8 cellular contexts compared by ENCODE assay signal in genomic region chr16:31459722-31460581, GRCh38. TPM values are rescaled to one million over a fixed set of nuclear protein-coding genes. Genes with fewer than 3 reads are reported as not detected.
DNase-seq lines count a peak whose midpoint lies in the region; ATAC-seq and TF ChIP-seq lines count a peak whose summit lies in the region.

No MANE protein-coding gene starts in this region.

- CTCF ChIA-PET in PC-3 (lab: Charles Lee) = interaction anchor here (0.6 to 1.1 kb wide), 3 partner anchors 8 to 26 kb away, joined by 3 to 12 read pairs (median 6); no protein-coding TSS in a partner anchor

- peak overlapping the region; percentile 91 for H2AFZ ChIP-seq in PC-3 (ENCODE audit: low read length)

- WGBS in esophagus, 2 donors = 3% methylated on average over 54 of the region's 54 CpGs

- peaks cover 12% of the 10 kb centered on the region for H3K36me3 Mint-ChIP-seq in activated T-cell treated with anti-CD3 and anti-CD28 coated beads, Interleukin-2, amount 50 U/mL, for 4 hours (ENCODE audit: insufficient read depth)

- peak overlapping the region; percentile 87 for H3K4me3 Mint-ChIP-seq in activated T-cell treated with anti-CD3 and anti-CD28 coated beads, Interleukin-2, amount 50 U/mL, for 4 hours

- H3K4me1 Mint-ChIP-seq in activated T-cell treated with anti-CD3 and anti-CD28 coated beads, Interleukin-2, amount 50 U/mL, for 4 hours (ENCODE audit: low read depth) = peaks cover 41% of the 10 kb centered on the region

- peak overlapping the region; percentile 94 for H3K27ac ChIP-seq in PC-3 (ENCODE audit: low read length)
- peak overlapping the region; percentile 99 to 100 for H3K27ac ChIP-seq in esophagus (ENCODE audit: low read depth in 2 of 2, low read length in 1 of 2)

- H3K4me3 ChIP-seq in Jurkat, Clone E6-1 (ENCODE audit: low read length) = peak overlapping the region; percentile 93
- peak overlapping the region; percentile 77 for H3K4me3 ChIP-seq in PC-3 (ENCODE audit: low read length)
- H3K4me3 ChIP-seq in esophagus (ENCODE audit: low read depth in 1 of 2, low read length in 2 of 2) = peak overlapping the region; percentile 77 to 87
- peak overlapping the region; percentile 81 for H3K4me3 ChIP-seq in mucosa of stomach (ENCODE audit: low read length)

- no TSS peak for BruUV-seq in PC-3 (replicated peaks; lab: Mats Ljungman, UMichigan)

- H3K79me2 ChIP-seq in PC-3 (ENCODE audit: low read length) = peaks cover 17% of the 10 kb centered on the region; the same call in 1 of the 2 replicates

- peak; percentile 96 for DNase-seq in DMS114 treated with DMSO at 0.1 percent for 48 hours (lab: John Stamatoyannopoulos, UW; ENCODE audit: unreplicated experiment)
- DNase-seq in Jurkat, Clone E6-1 (ENCODE audit: low read depth, low spot score) = peak; percentile 98
- DNase-seq in PC-3 = peak; percentile 98
- peak; percentile 100 for DNase-seq in activated T-cell treated with anti-CD3 and anti-CD28 coated beads, Interleukin-2, amount 50 U/mL, for 4 hours
- peak; percentile 100 for DNase-seq in stimulated activated CD8-positive, alpha-beta memory T cell treated with anti-CD3 and anti-CD28 coated beads, Interleukin-4, amount 100 ng/mL, for 48 hours

- H3K4me2 ChIP-seq in PC-3 (ENCODE audit: low read length) = peak overlapping the region; percentile 91

- H3K9me3 Mint-ChIP-seq in activated T-cell treated with anti-CD3 and anti-CD28 coated beads, Interleukin-2, amount 50 U/mL, for 4 hours = no peaks in the 10 kb centered on the region

- no peaks in the 10 kb centered on the region for H3K9me2 ChIP-seq in PC-3 (replicated peaks; ENCODE audit: low read length)

- intact Hi-C loops in PC-3 (cut with micrococcal nuclease) = loop anchor here (2.0 to 10.0 kb wide), 3 partner anchors 237 to 388 kb away; partner anchors contain the start of genes PYCARD, ZNF646 and ZNF668

- no peaks in the 10 kb centered on the region for H3F3A ChIP-seq in PC-3 (ENCODE audit: low read length, unreplicated experiment)

- ATAC-seq in GM21619 (IDR thresholded peaks at IDR 0.05; ENCODE audit: unreplicated experiment) (peak; percentile 66), PC-3 (peak; percentile 90)
- ATAC-seq in activated T-cell treated with anti-CD3 and anti-CD28 coated beads, Interleukin-2, amount 50 U/mL, for 4 hours = peak; percentile 83 to 84

- H3K9me3 ChIP-seq in PC-3 (ENCODE audit: low read length) (no peaks in the 10 kb centered on the region), esophagus (ENCODE audit: control insufficient read depth in 2 of 2, insufficient read depth in 1 of 2, low read depth in 1 of 2, low read length in 1 of 2) (no peaks in the 10 kb centered on the region), mucosa of stomach (ENCODE audit: control insufficient read depth, low read length) (no peaks in the 10 kb centered on the region)

- H3K36me3 ChIP-seq in PC-3 (ENCODE audit: low read depth, low read length) = no peaks in the 10 kb centered on the region
- peaks cover 4 to 18% of the 10 kb centered on the region in 2 donors for H3K36me3 ChIP-seq in esophagus (ENCODE audit: control insufficient read depth in 2 of 2, insufficient read depth in 2 of 2, low read length in 1 of 2)
- no peaks in the 10 kb centered on the region for H3K36me3 ChIP-seq in mucosa of stomach (ENCODE audit: control insufficient read depth, insufficient read depth, low read length)

- peak overlapping the region; percentile 96 for H3K9ac ChIP-seq in PC-3 (ENCODE audit: low read length)
- H3K9ac ChIP-seq in mucosa of stomach (ENCODE audit: low read length) = peak overlapping the region; percentile 89

- no peaks in the 10 kb centered on the region for H3K27me3 Mint-ChIP-seq in activated T-cell treated with anti-CD3 and anti-CD28 coated beads, Interleukin-2, amount 50 U/mL, for 4 hours (ENCODE audit: low read depth)

- no peak for TF ChIP-seq CTCF in PC-3 (conservative IDR thresholded peaks at IDR 0.05; ENCODE audit: low read depth, low read length)

- H3K4me1 ChIP-seq in PC-3 (ENCODE audit: insufficient read depth, low read length) (peaks cover 13% of the 10 kb centered on the region), esophagus (ENCODE audit: control insufficient read depth in 2 of 2, insufficient read depth in 2 of 2, low read length in 1 of 2) (peaks cover 2 to 19% of the 10 kb centered on the region in 2 donors), mucosa of stomach (ENCODE audit: control insufficient read depth, insufficient read depth, low read length) (peaks cover 24% of the 10 kb centered on the region)

- H3K27me3 ChIP-seq in PC-3 (ENCODE audit: low read length) (no peaks in the 10 kb centered on the region), esophagus (ENCODE audit: control insufficient read depth in 1 of 2, insufficient read depth in 2 of 2, low read length in 2 of 2) (no peaks in the 10 kb centered on the region), mucosa of stomach (ENCODE audit: control insufficient read depth, insufficient read depth, low read length) (no peaks in the 10 kb centered on the region)

- H4K20me1 ChIP-seq in PC-3 (ENCODE audit: low read length) = no peaks in the 10 kb centered on the region

- POLR2A ChIA-PET in PC-3 (lab: Charles Lee; ENCODE audit: unreplicated experiment) = interaction anchor here (0.5 to 1.2 kb wide), 4 partner anchors 12 to 339 kb away, joined by 3 to 6 read pairs (median 4); partner anchors contain the start of genes TGFB1I1 and ZNF843

RNA-seq across cellular contexts. Expression of gene ARMC5, which starts 0.7 kb away (rescaled TPM):
- 8.5 TPM for polyA plus RNA-seq in Jurkat, Clone E6-1 (2012; ENCODE audit: insufficient read depth, insufficient read length)
- 5.4 and 5.8 TPM in 2 replicates for total RNA-seq in PC-3 (2014; rRNA removed)
- total RNA-seq in activated T-cell treated with anti-CD3 and anti-CD28 coated beads, Interleukin-2, amount 50 U/mL, for 4 hours = 10 to 100 TPM; 18.4 to 18.9 (median 18.7) TPM
- polyA plus RNA-seq in esophagus = 10 to 100 TPM; 10.3 to 15.1 TPM

RNA-seq across cellular contexts. Expression of gene TGFB1I1, which starts 12.0 kb away (rescaled TPM):
- not detected for polyA plus RNA-seq in Jurkat, Clone E6-1 (2012; ENCODE audit: insufficient read depth, insufficient read length)
- total RNA-seq in PC-3 (2014; rRNA removed) = 11.2 and 12.5 TPM in 2 replicates
- total RNA-seq in activated T-cell treated with anti-CD3 and anti-CD28 coated beads, Interleukin-2, amount 50 U/mL, for 4 hours = under 1 TPM in 2 of 3 donors, not detected in 1; 0.30 to 0.34 TPM
- polyA plus RNA-seq in esophagus = 10 to 100 TPM; 13.5 to 28.2 TPM

RNA-seq across cellular contexts. Expression of gene ZNF843, which starts 17.4 kb away (rescaled TPM):
- not detected for polyA plus RNA-seq in Jurkat, Clone E6-1 (2012; ENCODE audit: insufficient read depth, insufficient read length)
- 0.52 TPM in 1 of 2 replicates, not detected in the other for total RNA-seq in PC-3 (2014; rRNA removed)
- under 1 TPM in 2 of 3 donors, not detected in 1; 0.16 to 0.27 TPM for total RNA-seq in activated T-cell treated with anti-CD3 and anti-CD28 coated beads, Interleukin-2, amount 50 U/mL, for 4 hours
- polyA plus RNA-seq in esophagus = under 1 TPM; 0.12 to 0.18 TPM

RNA-seq across cellular contexts. Expression of gene SLC5A2, which starts 23.0 kb away (rescaled TPM):
- 40.0 TPM for polyA plus RNA-seq in Jurkat, Clone E6-1 (2012; ENCODE audit: insufficient read depth, insufficient read length)
- 0.11 TPM in 1 of 2 replicates, not detected in the other for total RNA-seq in PC-3 (2014; rRNA removed)
- not detected for total RNA-seq in activated T-cell treated with anti-CD3 and anti-CD28 coated beads, Interleukin-2, amount 50 U/mL, for 4 hours
- 1 to 10 TPM in 1 of 2 donors, under 1 TPM in 1; 0.73 to 1.3 TPM for polyA plus RNA-seq in esophagus

RNA-seq across cellular contexts. Expression of gene COX6A2, which starts 31.8 kb away (rescaled TPM):
- polyA plus RNA-seq in Jurkat, Clone E6-1 (2012; ENCODE audit: insufficient read depth, insufficient read length) = not detected
- not detected in 2 replicates for total RNA-seq in PC-3 (2014; rRNA removed)
- not detected for total RNA-seq in activated T-cell treated with anti-CD3 and anti-CD28 coated beads, Interleukin-2, amount 50 U/mL, for 4 hours
- under 1 TPM; 0.24 to 0.53 TPM for polyA plus RNA-seq in esophagus

Comparison
In these comparisons a context has a peak if more than half of its experiments do, and no peak if none do; other contexts are left out.
1. Peak in every context shown above with its lines: DNase-seq, ATAC-seq, H3K4me3 ChIP-seq and H3K27ac ChIP-seq.